Comparison of ENCODE assay signal across 14 cellular contexts in genomic region chr6:19852090-19852457, GRCh38. TPM values are rescaled to one million over a fixed set of nuclear protein-coding genes. Genes with fewer than 3 reads are reported as not detected.
"Had no signal": no experiment of that assay in that cellular context is flagged by ENCODE, and none has a peak within 500 bp of the region (broad histone marks: within the 10 kb centered on the region; RNA-seq: fewer than 3 reads in every experiment).

No MANE protein-coding gene starts in this region.

- H3K4me3 Mint-ChIP-seq: activated CD4-positive, alpha-beta T cell treated with anti-CD3 and anti-CD28 coated beads, Interleukin-2, amount 10 ng/mL, durations not matched to agents 7 days and 5 days; activated naive CD4-positive, alpha-beta T cell treated with anti-CD3 and anti-CD28 coated beads, Interleukin-2, amount 50 U/mL, for 24 hours; endodermal cell; natural killer cell; T-helper 17 cell had no signal

- H3K4me3 ChIP-seq: body of pancreas, suprapubic skin had no signal

- H3K4me1 Mint-ChIP-seq: activated CD4-positive, alpha-beta T cell treated with anti-CD3 and anti-CD28 coated beads, Interleukin-2, amount 10 ng/mL, durations not matched to agents 7 days and 5 days; activated naive CD4-positive, alpha-beta T cell treated with anti-CD3 and anti-CD28 coated beads, Interleukin-2, amount 50 U/mL, for 24 hours; natural killer cell; T-helper 17 cell had no signal

- DNase-seq: activated CD4-positive, alpha-beta T cell treated with anti-CD3 and anti-CD28 coated beads, Interleukin-2, amount 10 ng/mL, durations not matched to agents 7 days and 5 days; activated CD4-positive, CD25-positive, alpha-beta regulatory T cell; activated T-cell treated with anti-CD3 and anti-CD28 coated beads for 4 hours; natural killer cell; stimulated activated CD4-positive, alpha-beta T cell treated with anti-CD3 and anti-CD28 coated beads, Interleukin-2, amount 100 ng/mL, for 48 hours; stimulated activated naive CD8-positive, alpha-beta T cell treated with anti-CD3 and anti-CD28 coated beads, Interleukin-15, Interleukin-2, amounts not matched to agents 100 U/mL and 50 U/mL, for 24 hours; T-helper 17 cell had no signal

- H3K36me3 Mint-ChIP-seq: activated naive CD4-positive, alpha-beta T cell treated with anti-CD3 and anti-CD28 coated beads, Interleukin-2, amount 50 U/mL, for 24 hours; natural killer cell had no signal

- H3K27me3 Mint-ChIP-seq: activated CD4-positive, alpha-beta T cell treated with anti-CD3 and anti-CD28 coated beads, Interleukin-2, amount 10 ng/mL, durations not matched to agents 7 days and 5 days; activated naive CD4-positive, alpha-beta T cell treated with anti-CD3 and anti-CD28 coated beads, Interleukin-2, amount 50 U/mL, for 24 hours had no signal

- H3K36me3 ChIP-seq: ovary, suprapubic skin had no signal

- H3K27me3 ChIP-seq: body of pancreas, ovary, suprapubic skin had no signal

- H3K9me3 Mint-ChIP-seq: activated CD4-positive, alpha-beta T cell treated with anti-CD3 and anti-CD28 coated beads, Interleukin-2, amount 10 ng/mL, durations not matched to agents 7 days and 5 days; activated naive CD4-positive, alpha-beta T cell treated with anti-CD3 and anti-CD28 coated beads, Interleukin-2, amount 50 U/mL, for 24 hours; activated T-helper 2 cell treated with anti-CD3 and anti-CD28 coated beads, Interferon-gamma antibody, Interleukin-2, Interleukin-4, amounts not matched to agents 10 μg/mL and 5 μg/mL and 100 μg/mL, durations not matched to agents 14 hours and 24 hours and 36 hours; natural killer cell had no signal

- H3K27ac Mint-ChIP-seq: activated CD4-positive, alpha-beta T cell treated with anti-CD3 and anti-CD28 coated beads, Interleukin-2, amount 10 ng/mL, durations not matched to agents 7 days and 5 days; activated naive CD4-positive, alpha-beta T cell treated with anti-CD3 and anti-CD28 coated beads, Interleukin-2, amount 50 U/mL, for 24 hours; activated T-helper 2 cell treated with anti-CD3 and anti-CD28 coated beads, Interferon-gamma antibody, Interleukin-2, Interleukin-4, amounts not matched to agents 10 μg/mL and 5 μg/mL and 100 μg/mL, durations not matched to agents 14 hours and 24 hours and 36 hours; natural killer cell; T-helper 17 cell had no signal

- H3K27ac ChIP-seq: ovary had no signal

- H3K9me3 ChIP-seq: body of pancreas, ovary, suprapubic skin had no signal

- ATAC-seq: natural killer cell; stimulated activated naive CD8-positive, alpha-beta T cell treated with anti-CD3 and anti-CD28 coated beads, Interleukin-15, Interleukin-2, amounts not matched to agents 100 U/mL and 50 U/mL, for 24 hours; T-helper 17 cell had no signal

RNA-seq across cellular contexts. Expression of gene ID4, which starts 14.9 kb away (rescaled TPM):
- total RNA-seq: activated CD4-positive, alpha-beta T cell treated with anti-CD3 and anti-CD28 coated beads, Interleukin-2, amount 10 ng/mL, durations not matched to agents 7 days and 5 days; activated CD8-positive, alpha-beta memory T cell treated with anti-CD3 and anti-CD28 coated beads for 36 hours; activated T-helper 2 cell treated with anti-CD3 and anti-CD28 coated beads, Interferon-gamma antibody, Interleukin-2, Interleukin-4, amounts not matched to agents 10 μg/mL and 5 μg/mL and 100 μg/mL, durations not matched to agents 14 hours and 24 hours and 36 hours; natural killer cell; T-helper 17 cell had no signal
